In genomic region chr2:127007652-127008051, GRCh38 we compare ENCODE assay signal across 1 cellular context.
TF ChIP-seq lines count a peak whose summit lies in the region.

No MANE protein-coding gene starts in this region.

TF ChIP-seq in IMR-90, 13 proteins besides CTCF, POLR2A, EP300 and RAD21:
- no peak for TF ChIP-seq MXI1 (IDR thresholded peaks at IDR 0.05; ENCODE audit: borderline replicate concordance, low read depth, low read length)
- TF ChIP-seq RCOR1 (IDR thresholded peaks at IDR 0.05; ENCODE audit: insufficient replicate concordance, low read length): no peak
- no peak for TF ChIP-seq SMC3 (IDR thresholded peaks at IDR 0.05; ENCODE audit: low read depth, low read length)
- TF ChIP-seq ELK1 (IDR thresholded peaks at IDR 0.05; ENCODE audit: borderline replicate concordance, low read depth, low read length): no peak
- TF ChIP-seq FOS (IDR thresholded peaks at IDR 0.05; ENCODE audit: low read depth, low read length): peak; percentile 82
- 0 out of 2 replicates have a peak, but pooled peaks have one; percentile 9 for TF ChIP-seq NFE2L2 (IDR thresholded peaks at IDR 0.05; ENCODE audit: low read depth, low read length)
- no peak for TF ChIP-seq RFX5 (IDR thresholded peaks at IDR 0.05; ENCODE audit: low read depth, low read length)
- TF ChIP-seq CEBPB (IDR thresholded peaks at IDR 0.05; ENCODE audit: low read depth, low read length): 0 out of 2 replicates have a peak, but pooled peaks have one; percentile 27
- no peak for TF ChIP-seq CHD1 (IDR thresholded peaks at IDR 0.05; ENCODE audit: low read depth, low read length)
- 0 out of 2 replicates have a peak, but pooled peaks have one; percentile 22 for TF ChIP-seq BHLHE40 (IDR thresholded peaks at IDR 0.05; ENCODE audit: low read depth, low read length)
- no peak for TF ChIP-seq USF2 (IDR thresholded peaks at IDR 0.05; ENCODE audit: low read depth, low read length)
- TF ChIP-seq MAFK (IDR thresholded peaks at IDR 0.05; ENCODE audit: low read depth, low read length): no peak
- no peak for TF ChIP-seq MAZ (IDR thresholded peaks at IDR 0.05; ENCODE audit: borderline replicate concordance, low read depth, low read length)
